ENCODE assay signal across 8 cellular contexts in genomic region chr11:47642099-47642855, GRCh38. TPM values are rescaled to one million over a fixed set of nuclear protein-coding genes. Genes with fewer than 3 reads are reported as not detected.
DNase-seq lines count a peak whose midpoint lies in the region; ATAC-seq and TF ChIP-seq lines count a peak whose summit lies in the region.

Gene MTCH2 (minus strand): TSS chr11:47642559. CDS start chr11:47642465, 94 bp downstream.

- H3K4me3 ChIP-seq in DOHH2 (ENCODE audit: low read length): peak within 1 kb of the TSS; percentile 86
- H3K4me3 ChIP-seq in GM23338: peak within 1 kb of the TSS; percentile 79
- peak within 1 kb of the TSS; percentile 92 to 99 (median 92) for H3K4me3 ChIP-seq in fibroblast of lung (replicated peaks in 1 of 4; ENCODE audit: control extremely low read depth in 1 of 4, insufficient read depth in 1 of 4, low read depth in 3 of 4, low read length in 4 of 4)

- H3K4me1 ChIP-seq in DOHH2 (ENCODE audit: control insufficient read depth, low read length): peaks cover 16% of the 10 kb centered on the region
- peaks cover 7% of the 10 kb centered on the region; the same call in 1 of the 2 replicates for H3K4me1 ChIP-seq in GM23338 (ENCODE audit: insufficient read depth)
- H3K4me1 ChIP-seq in fibroblast of lung (ENCODE audit: control insufficient read depth, extremely low read depth, insufficient read depth, low read length): peaks cover 2% of the 10 kb centered on the region

- peak within 1 kb of the TSS; percentile 80 for H3K4me2 ChIP-seq in DOHH2 (ENCODE audit: low read length)
- H3K4me2 ChIP-seq in GM23338: peak within 1 kb of the TSS; percentile 91
- peak within 1 kb of the TSS; percentile 98 for H3K4me2 ChIP-seq in fibroblast of lung (ENCODE audit: extremely low read depth, insufficient read depth, low read length)

- H3K36me3 Mint-ChIP-seq in GM23338 (ENCODE audit: low read depth): peaks cover 24% of the 10 kb centered on the region
- peaks cover 0 to 21% (median 6%) of the 10 kb centered on the region in 3 donors for H3K36me3 Mint-ChIP-seq in naive thymus-derived CD8-positive, alpha-beta T cell

- POLR2A ChIA-PET in naive thymus-derived CD8-positive, alpha-beta T cell (lab: Charles Lee): interaction anchor here (0.6 to 1.6 kb wide), 4 partner anchors 51 to 125 kb away, joined by 3 to 8 read pairs (median 4); partner anchors contain the start of genes CELF1 and FNBP4

- peaks cover 6% of the 10 kb centered on the region for H3K27me3 Mint-ChIP-seq in GM23338 (ENCODE audit: insufficient read depth, low read depth, poor library complexity)
- H3K27me3 Mint-ChIP-seq in naive thymus-derived CD8-positive, alpha-beta T cell: no peaks in the 10 kb centered on the region

- H4K20me1 ChIP-seq in DOHH2 (ENCODE audit: control insufficient read depth, insufficient read depth, low read depth, low read length) (no peaks in the 10 kb centered on the region), GM23338 (replicated peaks; ENCODE audit: insufficient read depth) (peaks cover 7% of the 10 kb centered on the region), fibroblast of lung (ENCODE audit: control insufficient read depth, extremely low read depth, insufficient read depth, low read length) (no peaks in the 10 kb centered on the region)

- H3K9me3 ChIP-seq in DOHH2 (ENCODE audit: control insufficient read depth, insufficient read depth, low read length) (no peaks in the 10 kb centered on the region), fibroblast of lung (ENCODE audit: control insufficient read depth, insufficient read depth, low read depth, low read length) (no peaks in the 10 kb centered on the region)

- H3F3A ChIP-seq in DOHH2 (ENCODE audit: control insufficient read depth, insufficient read depth): 0 out of 2 replicates have a peak, but pooled peaks cover 3% of the 10 kb centered on the region
- H3F3A ChIP-seq in GM23338 (replicated peaks; ENCODE audit: low read depth): no peaks in the 10 kb centered on the region

- H3K27ac ChIP-seq in DOHH2 (ENCODE audit: low read depth, low read length): peak within 1 kb of the TSS; percentile 60
- peak within 1 kb of the TSS; percentile 93 for H3K27ac ChIP-seq in GM23338 (ENCODE audit: low read depth)
- H3K27ac ChIP-seq in fibroblast of lung (ENCODE audit: insufficient read depth, low read length): peak within 1 kb of the TSS; percentile 95

- H3K27ac Mint-ChIP-seq in GM23338: peak within 1 kb of the TSS; percentile 97
- H3K27ac Mint-ChIP-seq in naive thymus-derived CD8-positive, alpha-beta T cell: peak within 1 kb of the TSS; percentile 83 to 99 (median 98)

- TF ChIP-seq CTCF in DOHH2 (IDR thresholded peaks at IDR 0.05; ENCODE audit: low read depth, low read length, poor library complexity, severe bottlenecking) (no peak), GM23338 (conservative IDR thresholded peaks at IDR 0.05; ENCODE audit: low read depth in 2 of 2) (peak in 1 of 2 experiments; percentile 54; a peak in 2 of 4 replicates), fibroblast of lung (conservative IDR thresholded peaks at IDR 0.05 in 1 of 2, IDR thresholded peaks at IDR 0.05 in 1 of 2; ENCODE audit: low read depth in 1 of 2, low read length in 2 of 2) (peak in 1 of 2 donors; percentile 3)

- H3K4me1 Mint-ChIP-seq in GM23338: peaks cover 10% of the 10 kb centered on the region
- peaks cover 9 to 35% (median 24%) of the 10 kb centered on the region in 4 donors for H3K4me1 Mint-ChIP-seq in naive thymus-derived CD8-positive, alpha-beta T cell

- DNase-seq in GM23338 (ENCODE audit: low spot score): peak; percentile 96
- peak; percentile 96 for DNase-seq in LHCN-M2 (ENCODE audit: low read depth)
- peak; percentile 94 for DNase-seq in RPMI7951 (ENCODE audit: low read depth)
- peak; percentile 91 to 95 for DNase-seq in activated T-helper 1 cell treated with anti-CD3 and anti-CD28 coated beads, Interleukin-2, amount 50 U/mL, for 16 hours (ENCODE audit: low read depth in 1 of 2, low spot score in 1 of 2)
- DNase-seq in fibroblast of lung (ENCODE audit: low read depth in 2 of 2): peak; percentile 97 to 98
- DNase-seq in naive thymus-derived CD8-positive, alpha-beta T cell: peak; percentile 93 to 97 (median 95)
- DNase-seq in stimulated activated naive CD4-positive, alpha-beta T cell (lab: John Stamatoyannopoulos, UW): peak; percentile 94 to 97 (median 96)

- peak; percentile 85 for ATAC-seq in GM23338
- ATAC-seq in naive thymus-derived CD8-positive, alpha-beta T cell: peak; percentile 85 to 88

- H2AFZ ChIP-seq in GM23338: peak within 1 kb of the TSS; percentile 83
- H2AFZ ChIP-seq in fibroblast of lung (ENCODE audit: low read length): peak within 1 kb of the TSS; percentile 97

- H3K36me3 ChIP-seq in DOHH2 (ENCODE audit: control insufficient read depth, low read length) (peaks cover 35% of the 10 kb centered on the region), GM23338 (ENCODE audit: insufficient read depth) (peaks cover 7% of the 10 kb centered on the region; the same call in 1 of the 2 replicates), fibroblast of lung (ENCODE audit: control insufficient read depth, insufficient read depth, low read length) (no peaks in the 10 kb centered on the region)

- H3K4me3 Mint-ChIP-seq in GM23338: peak within 1 kb of the TSS; percentile 93
- peak within 1 kb of the TSS; percentile 88 to 99 (median 94) for H3K4me3 Mint-ChIP-seq in naive thymus-derived CD8-positive, alpha-beta T cell

- no peaks in the 10 kb centered on the region for H3K27me3 ChIP-seq in DOHH2 (ENCODE audit: control insufficient read depth, low read length)
- H3K27me3 ChIP-seq in GM23338 (ENCODE audit: insufficient read depth): no peaks in the 10 kb centered on the region
- H3K27me3 ChIP-seq in fibroblast of lung (ENCODE audit: control insufficient read depth, insufficient read depth, low read length): no peaks in the 10 kb centered on the region

- peak within 1 kb of the TSS; percentile 97 for H3K9ac ChIP-seq in fibroblast of lung (ENCODE audit: insufficient read depth, low read length)

- peaks cover 45% of the 10 kb centered on the region for H3K79me2 ChIP-seq in DOHH2 (ENCODE audit: control insufficient read depth, low read length)
- H3K79me2 ChIP-seq in GM23338 (replicated peaks; ENCODE audit: insufficient read depth): peaks cover 27% of the 10 kb centered on the region
- peaks cover 31% of the 10 kb centered on the region for H3K79me2 ChIP-seq in fibroblast of lung (ENCODE audit: control insufficient read depth, insufficient read depth, low read length)

- H3K9me3 Mint-ChIP-seq in GM23338: no peaks in the 10 kb centered on the region
- H3K9me3 Mint-ChIP-seq in naive thymus-derived CD8-positive, alpha-beta T cell: no peaks in the 10 kb centered on the region

- no peaks in the 10 kb centered on the region for H3K9me2 ChIP-seq in DOHH2 (replicated peaks; ENCODE audit: control insufficient read depth, low read length)
- H3K9me2 ChIP-seq in GM23338 (ENCODE audit: insufficient read depth): no peaks in the 10 kb centered on the region

TF ChIP-seq in GM23338, 12 proteins besides CTCF, POLR2A, EP300 and RAD21:
- TF ChIP-seq ZNF114 (CRISPR knock-in tag; IDR thresholded peaks at IDR 0.05) (no peak), POLR2AphosphoS5 (IDR thresholded peaks at IDR 0.05; ENCODE audit: low read depth) (peak; percentile 92), ETS1 (IDR thresholded peaks at IDR 0.05) (no peak), CREB1 (CRISPR knock-in tag; IDR thresholded peaks at IDR 0.05; ENCODE audit: low read depth) (peak; percentile 35)

RNA-seq across cellular contexts. Expression of gene MTCH2, which starts in this region (rescaled TPM):
- 90.9 and 92.0 TPM in 2 replicates for total RNA-seq in GM23338 (2014; rRNA removed; shearing (Covaris generic))
- polyA plus RNA-seq in GM23338 (2016; fragmentation: Nextera tagmentation; extraction: Ambion mirVana): 155 and 163 TPM in 2 replicates
- total RNA-seq in LHCN-M2 (2014; rRNA removed): 142 and 143 TPM in 2 replicates
- 200 TPM for polyA plus RNA-seq in LHCN-M2 (2012)
- 135 and 158 TPM in 2 replicates for total RNA-seq in RPMI7951 (2014; rRNA removed; shearing (Covaris generic))
- total RNA-seq in fibroblast of lung: 52.1 and 64.4 TPM in 2 replicates
- 169 and 215 TPM in 2 replicates for polyA plus RNA-seq in fibroblast of lung
- polyA plus RNA-seq in fibroblast of lung (2012): 146 and 222 TPM in 2 replicates
- polyA minus RNA-seq in fibroblast of lung (ENCODE audit: low replicate concordance): 76.2 and 142 TPM in 2 replicates
- 10 to 100 TPM; 21.7 to 22.9 TPM for total RNA-seq in naive thymus-derived CD8-positive, alpha-beta T cell
- polyA plus RNA-seq in naive thymus-derived CD8-positive, alpha-beta T cell: 10 to 100 TPM; 54.2 to 67.0 (median 62.3) TPM

Comparison
In these comparisons a context has a peak if more than half of its experiments do, and no peak if none do; other contexts are left out.
1. Peak in every context shown above with its lines: DNase-seq, ATAC-seq, H3K4me3 ChIP-seq and H3K27ac ChIP-seq.